ENCODE assay signal across 1 cellular context in the genomic region with DNA sequence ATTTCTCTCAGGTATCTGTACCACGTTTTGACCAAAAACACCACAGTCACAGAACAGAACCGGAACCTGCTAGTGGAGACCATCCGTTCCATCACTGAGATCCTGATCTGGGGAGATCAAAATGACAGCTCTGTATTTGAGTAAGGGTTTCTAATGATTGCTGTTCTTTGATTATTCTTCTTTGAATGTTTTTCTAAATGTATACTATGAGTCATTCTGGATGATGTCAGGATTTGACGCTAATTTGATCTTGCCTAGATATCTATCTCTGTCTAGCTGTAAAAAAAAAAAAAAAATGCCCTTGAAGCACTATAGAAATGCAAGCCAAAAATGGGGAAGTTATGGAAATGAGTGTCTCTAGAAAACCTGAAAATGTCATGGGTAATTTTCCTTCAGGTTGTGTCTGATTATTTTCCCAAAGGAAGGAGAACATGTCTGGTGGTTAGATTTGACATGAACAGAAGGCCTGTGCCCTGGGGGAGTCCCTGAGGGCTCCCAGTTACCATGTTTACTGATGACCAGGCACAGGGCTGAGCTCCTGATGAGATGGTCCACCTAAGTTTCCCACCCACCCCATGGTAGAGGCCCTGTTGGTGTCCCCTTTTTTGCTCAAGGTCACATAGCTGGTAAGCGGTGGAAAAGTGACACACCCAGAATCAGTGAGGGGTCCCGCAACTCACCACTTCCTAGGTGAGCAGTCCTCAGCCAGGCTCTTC.
TF ChIP-seq lines count a peak whose summit lies in the region.

No MANE protein-coding gene starts in this region.

TF ChIP-seq in K562, 482 proteins besides CTCF, POLR2A, EP300 and RAD21 (continued from another document and continues in another):
- TF ChIP-seq HNRNPH1 (optimal IDR thresholded peaks at IDR 0.05; ENCODE audit: low read depth, low read length) (no peak), ATF1 (CRISPR knock-in tag; IDR thresholded peaks at IDR 0.05) (no peak), ATF1 (tag; IDR thresholded peaks at IDR 0.05) (0 out of 2 replicates have a peak, but pooled peaks have one; percentile 12), PURB (CRISPR knock-in tag; IDR thresholded peaks at IDR 0.05; ENCODE audit: low read depth) (no peak), SMAD2 (IDR thresholded peaks at IDR 0.05; ENCODE audit: low read depth, low read length) (no peak), NR2C1 (IDR thresholded peaks at IDR 0.05) (no peak), NR2C1 (tag; IDR thresholded peaks at IDR 0.05) (no peak), ZKSCAN1 (IDR thresholded peaks at IDR 0.05; ENCODE audit: low read depth, low read length) (no peak), PHF20 (IDR thresholded peaks at IDR 0.05; ENCODE audit: partially characterized antibody) (no peak), EGR1 (conservative IDR thresholded peaks at IDR 0.05) (no peak), SRSF7 (optimal IDR thresholded peaks at IDR 0.05; ENCODE audit: low read depth, low read length) (no peak), POLR3A (IDR thresholded peaks at IDR 0.05; ENCODE audit: borderline replicate concordance, extremely low read depth, insufficient read depth, insufficient read length) (no peak)
- TF ChIP-seq, protein P1, sequence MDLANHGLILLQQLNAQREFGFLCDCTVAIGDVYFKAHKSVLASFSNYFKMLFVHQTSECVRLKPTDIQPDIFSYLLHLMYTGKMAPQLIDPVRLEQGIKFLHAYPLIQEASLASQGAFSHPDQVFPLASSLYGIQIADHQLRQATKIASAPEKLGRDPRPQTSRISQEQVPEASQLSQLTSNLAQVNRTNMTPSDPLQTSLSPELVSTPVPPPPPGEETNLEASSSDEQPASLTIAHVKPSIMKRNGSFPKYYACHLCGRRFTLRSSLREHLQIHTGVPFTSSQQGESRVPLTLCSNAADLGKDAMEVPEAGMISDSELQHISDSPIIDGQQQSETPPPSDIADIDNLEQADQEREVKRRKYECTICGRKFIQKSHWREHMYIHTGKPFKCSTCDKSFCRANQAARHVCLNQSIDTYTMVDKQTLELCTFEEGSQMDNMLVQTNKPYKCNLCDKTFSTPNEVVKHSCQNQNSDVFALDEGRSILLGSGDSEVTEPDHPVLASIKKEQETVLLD (IDR thresholded peaks at IDR 0.05), result no peak
- TF ChIP-seq, protein P2, sequence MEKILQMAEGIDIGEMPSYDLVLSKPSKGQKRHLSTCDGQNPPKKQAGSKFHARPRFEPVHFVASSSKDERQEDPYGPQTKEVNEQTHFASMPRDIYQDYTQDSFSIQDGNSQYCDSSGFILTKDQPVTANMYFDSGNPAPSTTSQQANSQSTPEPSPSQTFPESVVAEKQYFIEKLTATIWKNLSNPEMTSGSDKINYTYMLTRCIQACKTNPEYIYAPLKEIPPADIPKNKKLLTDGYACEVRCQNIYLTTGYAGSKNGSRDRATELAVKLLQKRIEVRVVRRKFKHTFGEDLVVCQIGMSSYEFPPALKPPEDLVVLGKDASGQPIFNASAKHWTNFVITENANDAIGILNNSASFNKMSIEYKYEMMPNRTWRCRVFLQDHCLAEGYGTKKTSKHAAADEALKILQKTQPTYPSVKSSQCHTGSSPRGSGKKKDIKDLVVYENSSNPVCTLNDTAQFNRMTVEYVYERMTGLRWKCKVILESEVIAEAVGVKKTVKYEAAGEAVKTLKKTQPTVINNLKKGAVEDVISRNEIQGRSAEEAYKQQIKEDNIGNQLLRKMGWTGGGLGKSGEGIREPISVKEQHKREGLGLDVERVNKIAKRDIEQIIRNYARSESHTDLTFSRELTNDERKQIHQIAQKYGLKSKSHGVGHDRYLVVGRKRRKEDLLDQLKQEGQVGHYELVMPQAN (IDR thresholded peaks at IDR 0.05; ENCODE audit: borderline replicate concordance), result no peak
- TF ChIP-seq, protein P3, sequence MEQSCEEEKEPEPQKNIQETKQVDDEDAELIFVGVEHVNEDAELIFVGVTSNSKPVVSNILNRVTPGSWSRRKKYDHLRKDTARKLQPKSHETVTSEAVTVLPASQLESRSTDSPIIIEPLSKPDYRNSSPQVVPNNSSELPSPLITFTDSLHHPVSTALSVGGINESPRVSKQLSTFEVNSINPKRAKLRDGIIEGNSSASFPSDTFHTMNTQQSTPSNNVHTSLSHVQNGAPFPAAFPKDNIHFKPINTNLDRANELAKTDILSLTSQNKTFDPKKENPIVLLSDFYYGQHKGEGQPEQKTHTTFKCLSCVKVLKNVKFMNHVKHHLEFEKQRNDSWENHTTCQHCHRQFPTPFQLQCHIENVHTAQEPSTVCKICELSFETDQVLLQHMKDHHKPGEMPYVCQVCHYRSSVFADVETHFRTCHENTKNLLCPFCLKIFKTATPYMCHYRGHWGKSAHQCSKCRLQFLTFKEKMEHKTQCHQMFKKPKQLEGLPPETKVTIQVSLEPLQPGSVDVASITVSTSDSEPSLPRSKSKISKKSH (CRISPR knock-in tag; IDR thresholded peaks at IDR 0.05), result no peak
- TF ChIP-seq, protein P4, sequence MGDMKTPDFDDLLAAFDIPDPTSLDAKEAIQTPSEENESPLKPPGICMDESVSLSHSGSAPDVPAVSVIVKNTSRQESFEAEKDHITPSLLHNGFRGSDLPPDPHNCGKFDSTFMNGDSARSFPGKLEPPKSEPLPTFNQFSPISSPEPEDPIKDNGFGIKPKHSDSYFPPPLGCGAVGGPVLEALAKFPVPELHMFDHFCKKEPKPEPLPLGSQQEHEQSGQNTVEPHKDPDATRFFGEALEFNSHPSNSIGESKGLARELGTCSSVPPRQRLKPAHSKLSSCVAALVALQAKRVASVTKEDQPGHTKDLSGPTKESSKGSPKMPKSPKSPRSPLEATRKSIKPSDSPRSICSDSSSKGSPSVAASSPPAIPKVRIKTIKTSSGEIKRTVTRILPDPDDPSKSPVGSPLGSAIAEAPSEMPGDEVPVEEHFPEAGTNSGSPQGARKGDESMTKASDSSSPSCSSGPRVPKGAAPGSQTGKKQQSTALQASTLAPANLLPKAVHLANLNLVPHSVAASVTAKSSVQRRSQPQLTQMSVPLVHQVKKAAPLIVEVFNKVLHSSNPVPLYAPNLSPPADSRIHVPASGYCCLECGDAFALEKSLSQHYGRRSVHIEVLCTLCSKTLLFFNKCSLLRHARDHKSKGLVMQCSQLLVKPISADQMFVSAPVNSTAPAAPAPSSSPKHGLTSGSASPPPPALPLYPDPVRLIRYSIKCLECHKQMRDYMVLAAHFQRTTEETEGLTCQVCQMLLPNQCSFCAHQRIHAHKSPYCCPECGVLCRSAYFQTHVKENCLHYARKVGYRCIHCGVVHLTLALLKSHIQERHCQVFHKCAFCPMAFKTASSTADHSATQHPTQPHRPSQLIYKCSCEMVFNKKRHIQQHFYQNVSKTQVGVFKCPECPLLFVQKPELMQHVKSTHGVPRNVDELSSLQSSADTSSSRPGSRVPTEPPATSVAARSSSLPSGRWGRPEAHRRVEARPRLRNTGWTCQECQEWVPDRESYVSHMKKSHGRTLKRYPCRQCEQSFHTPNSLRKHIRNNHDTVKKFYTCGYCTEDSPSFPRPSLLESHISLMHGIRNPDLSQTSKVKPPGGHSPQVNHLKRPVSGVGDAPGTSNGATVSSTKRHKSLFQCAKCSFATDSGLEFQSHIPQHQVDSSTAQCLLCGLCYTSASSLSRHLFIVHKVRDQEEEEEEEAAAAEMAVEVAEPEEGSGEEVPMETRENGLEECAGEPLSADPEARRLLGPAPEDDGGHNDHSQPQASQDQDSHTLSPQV (IDR thresholded peaks at IDR 0.05), result no peak
- TF ChIP-seq, protein P5, sequence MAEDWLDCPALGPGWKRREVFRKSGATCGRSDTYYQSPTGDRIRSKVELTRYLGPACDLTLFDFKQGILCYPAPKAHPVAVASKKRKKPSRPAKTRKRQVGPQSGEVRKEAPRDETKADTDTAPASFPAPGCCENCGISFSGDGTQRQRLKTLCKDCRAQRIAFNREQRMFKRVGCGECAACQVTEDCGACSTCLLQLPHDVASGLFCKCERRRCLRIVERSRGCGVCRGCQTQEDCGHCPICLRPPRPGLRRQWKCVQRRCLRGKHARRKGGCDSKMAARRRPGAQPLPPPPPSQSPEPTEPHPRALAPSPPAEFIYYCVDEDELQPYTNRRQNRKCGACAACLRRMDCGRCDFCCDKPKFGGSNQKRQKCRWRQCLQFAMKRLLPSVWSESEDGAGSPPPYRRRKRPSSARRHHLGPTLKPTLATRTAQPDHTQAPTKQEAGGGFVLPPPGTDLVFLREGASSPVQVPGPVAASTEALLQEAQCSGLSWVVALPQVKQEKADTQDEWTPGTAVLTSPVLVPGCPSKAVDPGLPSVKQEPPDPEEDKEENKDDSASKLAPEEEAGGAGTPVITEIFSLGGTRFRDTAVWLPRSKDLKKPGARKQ (CRISPR knock-in tag; IDR thresholded peaks at IDR 0.05), result no peak
- TF ChIP-seq, protein P6, sequence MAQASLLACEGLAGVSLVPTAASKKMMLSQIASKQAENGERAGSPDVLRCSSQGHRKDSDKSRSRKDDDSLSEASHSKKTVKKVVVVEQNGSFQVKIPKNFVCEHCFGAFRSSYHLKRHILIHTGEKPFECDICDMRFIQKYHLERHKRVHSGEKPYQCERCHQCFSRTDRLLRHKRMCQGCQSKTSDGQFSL (CRISPR knock-in tag; IDR thresholded peaks at IDR 0.05), result no peak
- TF ChIP-seq, protein P6 (tag; IDR thresholded peaks at IDR 0.05), result no peak
- TF ChIP-seq, protein P7, sequence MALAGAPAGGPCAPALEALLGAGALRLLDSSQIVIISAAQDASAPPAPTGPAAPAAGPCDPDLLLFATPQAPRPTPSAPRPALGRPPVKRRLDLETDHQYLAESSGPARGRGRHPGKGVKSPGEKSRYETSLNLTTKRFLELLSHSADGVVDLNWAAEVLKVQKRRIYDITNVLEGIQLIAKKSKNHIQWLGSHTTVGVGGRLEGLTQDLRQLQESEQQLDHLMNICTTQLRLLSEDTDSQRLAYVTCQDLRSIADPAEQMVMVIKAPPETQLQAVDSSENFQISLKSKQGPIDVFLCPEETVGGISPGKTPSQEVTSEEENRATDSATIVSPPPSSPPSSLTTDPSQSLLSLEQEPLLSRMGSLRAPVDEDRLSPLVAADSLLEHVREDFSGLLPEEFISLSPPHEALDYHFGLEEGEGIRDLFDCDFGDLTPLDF (CRISPR knock-in tag; IDR thresholded peaks at IDR 0.05), result no peak
- TF ChIP-seq, protein P8, sequence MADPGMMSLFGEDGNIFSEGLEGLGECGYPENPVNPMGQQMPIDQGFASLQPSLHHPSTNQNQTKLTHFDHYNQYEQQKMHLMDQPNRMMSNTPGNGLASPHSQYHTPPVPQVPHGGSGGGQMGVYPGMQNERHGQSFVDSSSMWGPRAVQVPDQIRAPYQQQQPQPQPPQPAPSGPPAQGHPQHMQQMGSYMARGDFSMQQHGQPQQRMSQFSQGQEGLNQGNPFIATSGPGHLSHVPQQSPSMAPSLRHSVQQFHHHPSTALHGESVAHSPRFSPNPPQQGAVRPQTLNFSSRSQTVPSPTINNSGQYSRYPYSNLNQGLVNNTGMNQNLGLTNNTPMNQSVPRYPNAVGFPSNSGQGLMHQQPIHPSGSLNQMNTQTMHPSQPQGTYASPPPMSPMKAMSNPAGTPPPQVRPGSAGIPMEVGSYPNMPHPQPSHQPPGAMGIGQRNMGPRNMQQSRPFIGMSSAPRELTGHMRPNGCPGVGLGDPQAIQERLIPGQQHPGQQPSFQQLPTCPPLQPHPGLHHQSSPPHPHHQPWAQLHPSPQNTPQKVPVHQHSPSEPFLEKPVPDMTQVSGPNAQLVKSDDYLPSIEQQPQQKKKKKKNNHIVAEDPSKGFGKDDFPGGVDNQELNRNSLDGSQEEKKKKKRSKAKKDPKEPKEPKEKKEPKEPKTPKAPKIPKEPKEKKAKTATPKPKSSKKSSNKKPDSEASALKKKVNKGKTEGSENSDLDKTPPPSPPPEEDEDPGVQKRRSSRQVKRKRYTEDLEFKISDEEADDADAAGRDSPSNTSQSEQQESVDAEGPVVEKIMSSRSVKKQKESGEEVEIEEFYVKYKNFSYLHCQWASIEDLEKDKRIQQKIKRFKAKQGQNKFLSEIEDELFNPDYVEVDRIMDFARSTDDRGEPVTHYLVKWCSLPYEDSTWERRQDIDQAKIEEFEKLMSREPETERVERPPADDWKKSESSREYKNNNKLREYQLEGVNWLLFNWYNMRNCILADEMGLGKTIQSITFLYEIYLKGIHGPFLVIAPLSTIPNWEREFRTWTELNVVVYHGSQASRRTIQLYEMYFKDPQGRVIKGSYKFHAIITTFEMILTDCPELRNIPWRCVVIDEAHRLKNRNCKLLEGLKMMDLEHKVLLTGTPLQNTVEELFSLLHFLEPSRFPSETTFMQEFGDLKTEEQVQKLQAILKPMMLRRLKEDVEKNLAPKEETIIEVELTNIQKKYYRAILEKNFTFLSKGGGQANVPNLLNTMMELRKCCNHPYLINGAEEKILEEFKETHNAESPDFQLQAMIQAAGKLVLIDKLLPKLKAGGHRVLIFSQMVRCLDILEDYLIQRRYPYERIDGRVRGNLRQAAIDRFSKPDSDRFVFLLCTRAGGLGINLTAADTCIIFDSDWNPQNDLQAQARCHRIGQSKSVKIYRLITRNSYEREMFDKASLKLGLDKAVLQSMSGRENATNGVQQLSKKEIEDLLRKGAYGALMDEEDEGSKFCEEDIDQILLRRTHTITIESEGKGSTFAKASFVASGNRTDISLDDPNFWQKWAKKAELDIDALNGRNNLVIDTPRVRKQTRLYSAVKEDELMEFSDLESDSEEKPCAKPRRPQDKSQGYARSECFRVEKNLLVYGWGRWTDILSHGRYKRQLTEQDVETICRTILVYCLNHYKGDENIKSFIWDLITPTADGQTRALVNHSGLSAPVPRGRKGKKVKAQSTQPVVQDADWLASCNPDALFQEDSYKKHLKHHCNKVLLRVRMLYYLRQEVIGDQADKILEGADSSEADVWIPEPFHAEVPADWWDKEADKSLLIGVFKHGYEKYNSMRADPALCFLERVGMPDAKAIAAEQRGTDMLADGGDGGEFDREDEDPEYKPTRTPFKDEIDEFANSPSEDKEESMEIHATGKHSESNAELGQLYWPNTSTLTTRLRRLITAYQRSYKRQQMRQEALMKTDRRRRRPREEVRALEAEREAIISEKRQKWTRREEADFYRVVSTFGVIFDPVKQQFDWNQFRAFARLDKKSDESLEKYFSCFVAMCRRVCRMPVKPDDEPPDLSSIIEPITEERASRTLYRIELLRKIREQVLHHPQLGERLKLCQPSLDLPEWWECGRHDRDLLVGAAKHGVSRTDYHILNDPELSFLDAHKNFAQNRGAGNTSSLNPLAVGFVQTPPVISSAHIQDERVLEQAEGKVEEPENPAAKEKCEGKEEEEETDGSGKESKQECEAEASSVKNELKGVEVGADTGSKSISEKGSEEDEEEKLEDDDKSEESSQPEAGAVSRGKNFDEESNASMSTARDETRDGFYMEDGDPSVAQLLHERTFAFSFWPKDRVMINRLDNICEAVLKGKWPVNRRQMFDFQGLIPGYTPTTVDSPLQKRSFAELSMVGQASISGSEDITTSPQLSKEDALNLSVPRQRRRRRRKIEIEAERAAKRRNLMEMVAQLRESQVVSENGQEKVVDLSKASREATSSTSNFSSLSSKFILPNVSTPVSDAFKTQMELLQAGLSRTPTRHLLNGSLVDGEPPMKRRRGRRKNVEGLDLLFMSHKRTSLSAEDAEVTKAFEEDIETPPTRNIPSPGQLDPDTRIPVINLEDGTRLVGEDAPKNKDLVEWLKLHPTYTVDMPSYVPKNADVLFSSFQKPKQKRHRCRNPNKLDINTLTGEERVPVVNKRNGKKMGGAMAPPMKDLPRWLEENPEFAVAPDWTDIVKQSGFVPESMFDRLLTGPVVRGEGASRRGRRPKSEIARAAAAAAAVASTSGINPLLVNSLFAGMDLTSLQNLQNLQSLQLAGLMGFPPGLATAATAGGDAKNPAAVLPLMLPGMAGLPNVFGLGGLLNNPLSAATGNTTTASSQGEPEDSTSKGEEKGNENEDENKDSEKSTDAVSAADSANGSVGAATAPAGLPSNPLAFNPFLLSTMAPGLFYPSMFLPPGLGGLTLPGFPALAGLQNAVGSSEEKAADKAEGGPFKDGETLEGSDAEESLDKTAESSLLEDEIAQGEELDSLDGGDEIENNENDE (IDR thresholded peaks at IDR 0.05; ENCODE audit: low read depth, low read length), result no peak
